Comparison of ENCODE assay signal across 12 cellular contexts in the genomic region with DNA sequence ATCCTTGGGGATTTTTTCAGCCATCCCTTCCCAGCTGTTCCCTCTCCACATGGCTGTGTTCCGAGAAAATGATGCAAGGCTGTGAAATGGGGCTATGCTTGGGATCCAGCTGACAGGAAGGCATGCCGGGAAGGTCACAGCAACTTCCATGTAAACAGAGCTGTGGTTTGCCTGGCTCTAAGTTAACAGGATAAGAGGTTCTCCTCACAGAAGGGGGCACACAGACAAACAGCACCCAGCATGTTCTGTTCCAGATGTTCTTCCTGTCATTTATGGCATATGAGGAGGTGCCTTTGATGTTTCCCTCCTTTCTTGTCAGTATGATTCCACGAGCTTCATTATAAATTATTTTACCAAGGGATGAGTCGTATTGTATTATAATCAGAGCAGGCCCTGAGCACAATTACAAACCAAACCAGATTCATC.
DNase-seq lines count a peak whose midpoint lies in the region; ATAC-seq and TF ChIP-seq lines count a peak whose summit lies in the region.
"Had no signal": no experiment of that assay in that cellular context is flagged by ENCODE, and none has a peak within 500 bp of the region (broad histone marks: within the 10 kb centered on the region; RNA-seq: fewer than 3 reads in every experiment).

No MANE protein-coding gene starts in this region.

- H3K27me3 ChIP-seq in H9 (ENCODE audit: insufficient read depth, low read length): no peaks in the 10 kb centered on the region
- H3K27me3 ChIP-seq in SK-N-SH (ENCODE audit: insufficient read depth): no peaks in the 10 kb centered on the region
- H3K27me3 ChIP-seq in heart right ventricle: no peaks in the 10 kb centered on the region
- H3K27me3 ChIP-seq in skeletal muscle satellite cell (ENCODE audit: control insufficient read depth, insufficient read depth, low read length): no peaks in the 10 kb centered on the region
- H3K27me3 ChIP-seq: esophagus squamous epithelium had no signal

- no peak overlapping the region for H2BK20ac ChIP-seq in H9 (ENCODE audit: low read depth, low read length, poor library complexity, severe bottlenecking)

- H3K27ac ChIP-seq in H9 (ENCODE audit: insufficient read length, low read depth, low read length): no peak overlapping the region
- peak overlapping the region in 1 of 2 experiments; percentile 60; a peak in 2 of 4 replicates for H3K27ac ChIP-seq in SK-N-SH (ENCODE audit: low read depth in 2 of 2, low read length in 1 of 2)
- peak overlapping the region in 4 of 10 donors; percentile 2 to 32 (median 24) for H3K27ac ChIP-seq in heart right ventricle

- H3K23ac ChIP-seq in H9 (ENCODE audit: insufficient read length, low read depth, low read length): no peak overlapping the region

- no peak overlapping the region for H3K14ac ChIP-seq in H9 (ENCODE audit: insufficient read depth, low read length)

- no peak overlapping the region for H3K4ac ChIP-seq in H9 (ENCODE audit: low read depth, low read length)

- peak; percentile 32 for DNase-seq in H9
- no peak for DNase-seq in SK-N-SH
- DNase-seq in heart right ventricle: peak in 1 of 2 donors; percentile 18
- no peak for DNase-seq in SIG-M5 treated with dmso at 0.1 percent for 504 hours (lab: John Stamatoyannopoulos, UW; ENCODE audit: unreplicated experiment)
- DNase-seq in NOMO-1 treated with DMSO at 0.1 percent for 48 hours (lab: John Stamatoyannopoulos, UW; ENCODE audit: unreplicated experiment): no peak
- DNase-seq: activated CD4-positive, alpha-beta T cell treated with anti-CD3 and anti-CD28 coated beads, Interleukin-2, amount 50 U/mL, for 1 hour; activated naive CD8-positive, alpha-beta T cell treated with anti-CD3 and anti-CD28 coated beads, Interleukin-2, amount 10 ng/mL, durations not matched to agents 7 days and 5 days; esophagus squamous epithelium; naive thymus-derived CD8-positive, alpha-beta T cell had no signal

- no peak overlapping the region for H2BK12ac ChIP-seq in H9 (ENCODE audit: insufficient read length, low read depth, low read length)

- H4K20me1 ChIP-seq in H9 (ENCODE audit: control insufficient read depth, insufficient read depth, insufficient read length): no peaks in the 10 kb centered on the region
- no peaks in the 10 kb centered on the region for H4K20me1 ChIP-seq in SK-N-SH (ENCODE audit: insufficient read depth)

- POLR2A ChIA-PET in SK-N-SH (lab: Yijun Ruan, JAX): no interaction called here

- H3K79me1 ChIP-seq in H9 (ENCODE audit: insufficient read depth, low read depth, low read length, poor library complexity, severe bottlenecking): no peaks in the 10 kb centered on the region

- no peak for TF ChIP-seq EP300 in SK-N-SH (IDR thresholded peaks at IDR 0.05; ENCODE audit: borderline replicate concordance in 1 of 2, low read depth in 1 of 2, low read length in 1 of 2)

- H2BK15ac ChIP-seq in H9 (ENCODE audit: low read depth, low read length): no peak overlapping the region

- H3F3A ChIP-seq in SK-N-SH (replicated peaks; ENCODE audit: insufficient read depth): no peaks in the 10 kb centered on the region

- H2BK5ac ChIP-seq in H9 (ENCODE audit: insufficient read length, low read length): no peak overlapping the region

- no peaks in the 10 kb centered on the region for H3K36me3 ChIP-seq in SK-N-SH (replicated peaks in 1 of 2; ENCODE audit: control insufficient read depth in 1 of 2, insufficient read depth in 2 of 2, low read length in 1 of 2)
- H3K36me3 ChIP-seq in heart right ventricle: no peaks in the 10 kb centered on the region
- no peaks in the 10 kb centered on the region for H3K36me3 ChIP-seq in skeletal muscle satellite cell (ENCODE audit: insufficient read depth, low read length)
- H3K36me3 ChIP-seq: esophagus squamous epithelium had no signal

- no peak for TF ChIP-seq CTCF in H9 (conservative IDR thresholded peaks at IDR 0.05)
- no peak for TF ChIP-seq CTCF in SK-N-SH (IDR thresholded peaks at IDR 0.05)
- TF ChIP-seq CTCF in heart right ventricle (IDR thresholded peaks at IDR 0.05): no peak

- H3K9me3 ChIP-seq in H9 (ENCODE audit: control insufficient read depth, low read depth, low read length) (no peaks in the 10 kb centered on the region), SK-N-SH (no peaks in the 10 kb centered on the region), heart right ventricle (no peaks in the 10 kb centered on the region), skeletal muscle satellite cell (replicated peaks; ENCODE audit: low read length) (no peaks in the 10 kb centered on the region)
- H3K9me3 ChIP-seq: esophagus squamous epithelium had no signal

- no peaks in the 10 kb centered on the region for H3K9me2 ChIP-seq in SK-N-SH

- no peak overlapping the region for H4K91ac ChIP-seq in H9 (ENCODE audit: insufficient read length, low read depth, low read length)

- H3K9ac ChIP-seq in H9 (ENCODE audit: extremely low read depth, insufficient read length, low read length) (no peak overlapping the region), SK-N-SH (no peak overlapping the region), skeletal muscle satellite cell (ENCODE audit: low read depth, low read length) (no peak overlapping the region)

- H2BK120ac ChIP-seq in H9 (ENCODE audit: low read depth, low read length, poor library complexity, severe bottlenecking): no peak overlapping the region

- no peak overlapping the region for H3K56ac ChIP-seq in H9 (ENCODE audit: insufficient read length, low read depth, low read length)

- H3K27me3 Mint-ChIP-seq in H9 (ENCODE audit: low read depth): no peaks in the 10 kb centered on the region
- H3K27me3 Mint-ChIP-seq: activated naive CD8-positive, alpha-beta T cell treated with anti-CD3 and anti-CD28 coated beads, Interleukin-2, amount 10 ng/mL, durations not matched to agents 7 days and 5 days had no signal

- H3K79me2 ChIP-seq in H9 (ENCODE audit: insufficient read depth, low read length) (no peaks in the 10 kb centered on the region), SK-N-SH (ENCODE audit: insufficient read depth) (no peaks in the 10 kb centered on the region)

- no peak overlapping the region for H4K8ac ChIP-seq in H9 (replicated peaks; ENCODE audit: insufficient read length, low read depth, low read length)

- H3K18ac ChIP-seq in H9 (ENCODE audit: insufficient read length, low read depth, low read length): no peak overlapping the region

- TF ChIP-seq RAD21 in SK-N-SH (IDR thresholded peaks at IDR 0.05; ENCODE audit: low read length): no peak

- no peak overlapping the region for H3K4me3 Mint-ChIP-seq in H9
- H3K4me3 Mint-ChIP-seq: activated naive CD8-positive, alpha-beta T cell treated with anti-CD3 and anti-CD28 coated beads, Interleukin-2, amount 10 ng/mL, durations not matched to agents 7 days and 5 days; naive thymus-derived CD8-positive, alpha-beta T cell had no signal

- no peak overlapping the region for H4K5ac ChIP-seq in H9 (ENCODE audit: insufficient read length, low read depth, low read length)

- peaks cover 6 to 10% of the 10 kb centered on the region in 2 experiments; a peak in 3 of 4 replicates for H3K4me1 Mint-ChIP-seq in H9
- H3K4me1 Mint-ChIP-seq: activated naive CD8-positive, alpha-beta T cell treated with anti-CD3 and anti-CD28 coated beads, Interleukin-2, amount 10 ng/mL, durations not matched to agents 7 days and 5 days; naive thymus-derived CD8-positive, alpha-beta T cell had no signal

- H2AFZ ChIP-seq in H9 (ENCODE audit: low read length): no peak overlapping the region
- H2AFZ ChIP-seq in SK-N-SH (ENCODE audit: low read depth): peak overlapping the region; percentile 70

- CTCF ChIA-PET in SK-N-SH (lab: Yijun Ruan, JAX): no interaction called here

- H3K36me3 Mint-ChIP-seq in H9 (ENCODE audit: insufficient read depth in 1 of 3, low read depth in 3 of 3): no peaks in the 10 kb centered on the region
- H3K36me3 Mint-ChIP-seq: activated naive CD8-positive, alpha-beta T cell treated with anti-CD3 and anti-CD28 coated beads, Interleukin-2, amount 10 ng/mL, durations not matched to agents 7 days and 5 days; naive thymus-derived CD8-positive, alpha-beta T cell had no signal

- ATAC-seq in heart right ventricle: peak in 5 of 8 donors; percentile 44 to 93 (median 87)
- no peak for ATAC-seq in HG03457 (IDR thresholded peaks at IDR 0.05; ENCODE audit: unreplicated experiment)
- ATAC-seq in HG03378 (IDR thresholded peaks at IDR 0.05; ENCODE audit: unreplicated experiment): no peak
- ATAC-seq: naive thymus-derived CD8-positive, alpha-beta T cell had no signal

- H3K4me3 ChIP-seq in SK-N-SH (ENCODE audit: low read depth in 2 of 2, low read length in 1 of 2) (no peak overlapping the region), heart right ventricle (no peak overlapping the region), skeletal muscle satellite cell (ENCODE audit: low read length) (no peak overlapping the region)
- H3K4me3 ChIP-seq: esophagus squamous epithelium had no signal

- no peaks in the 10 kb centered on the region for H3K9me3 Mint-ChIP-seq in H9
- H3K9me3 Mint-ChIP-seq: activated naive CD8-positive, alpha-beta T cell treated with anti-CD3 and anti-CD28 coated beads, Interleukin-2, amount 10 ng/mL, durations not matched to agents 7 days and 5 days had no signal

- intact Hi-C loops in heart right ventricle (cut with DNase I): no loop called here

- H3K23me2 ChIP-seq in H9 (ENCODE audit: insufficient read length, low read depth, low read length, poor library complexity, severe bottlenecking): no peaks in the 10 kb centered on the region

- no CpG with 5 or more reads among the region's 4 CpGs for WGBS in H9 (ENCODE audit: extremely low coverage, insufficient read length, low lambda C conversion rate)
- WGBS in SK-N-SH (ENCODE audit: low lambda C conversion rate): 71% methylated on average over 4 of the region's 4 CpGs
- 52 to 60% methylated on average over 4 of the region's 4 CpGs for WGBS in heart right ventricle, 2 donors

- peak overlapping the region; percentile 15 to 68 (median 65); a peak in 3 of 7 replicates for H3K27ac Mint-ChIP-seq in H9
- H3K27ac Mint-ChIP-seq: activated naive CD8-positive, alpha-beta T cell treated with anti-CD3 and anti-CD28 coated beads, Interleukin-2, amount 10 ng/mL, durations not matched to agents 7 days and 5 days; naive thymus-derived CD8-positive, alpha-beta T cell had no signal

- H3T11ph ChIP-seq in H9 (ENCODE audit: low read length): no peak overlapping the region

- no peak overlapping the region for H2AK5ac ChIP-seq in H9 (ENCODE audit: insufficient read length, low read length)

- H3K4me2 ChIP-seq in H9 (ENCODE audit: insufficient read depth, insufficient read length, low read length): no peak overlapping the region
- H3K4me2 ChIP-seq in SK-N-SH: peak overlapping the region; percentile 34; the same call in 1 of the 2 replicates
- H3K4me2 ChIP-seq in skeletal muscle satellite cell (ENCODE audit: low read length): peak overlapping the region; percentile 50

- peaks cover 2% of the 10 kb centered on the region; the same call in 1 of the 2 replicates for H3K4me1 ChIP-seq in H9 (ENCODE audit: insufficient read depth, low read length)
- H3K4me1 ChIP-seq in SK-N-SH (ENCODE audit: control insufficient read depth in 1 of 2, insufficient read depth in 2 of 2, low read depth in 1 of 2, low read length in 1 of 2): peaks cover 0 to 16% of the 10 kb centered on the region in 2 experiments; a peak in 3 of 4 replicates
- H3K4me1 ChIP-seq in heart right ventricle: peaks cover 0 to 5% (median 0%) of the 10 kb centered on the region in 9 donors
- peaks cover 4% of the 10 kb centered on the region for H3K4me1 ChIP-seq in skeletal muscle satellite cell (ENCODE audit: control insufficient read depth, insufficient read depth, low read length)

TF ChIP-seq in SK-N-SH, 30 proteins besides CTCF, POLR2A, EP300 and RAD21 (continues in another document):
- TF ChIP-seq MEF2A (IDR thresholded peaks at IDR 0.05; ENCODE audit: borderline replicate concordance, low read depth): no peak

Comparison
In these comparisons a context has a peak if more than half of its experiments do, and no peak if none do; other contexts are left out.
1. ATAC-seq: peak in heart right ventricle (5 of 8); none in HG03457 (single experiment) and HG03378 (single experiment).